1 cellular context compared by ENCODE assay signal in the genomic region with DNA sequence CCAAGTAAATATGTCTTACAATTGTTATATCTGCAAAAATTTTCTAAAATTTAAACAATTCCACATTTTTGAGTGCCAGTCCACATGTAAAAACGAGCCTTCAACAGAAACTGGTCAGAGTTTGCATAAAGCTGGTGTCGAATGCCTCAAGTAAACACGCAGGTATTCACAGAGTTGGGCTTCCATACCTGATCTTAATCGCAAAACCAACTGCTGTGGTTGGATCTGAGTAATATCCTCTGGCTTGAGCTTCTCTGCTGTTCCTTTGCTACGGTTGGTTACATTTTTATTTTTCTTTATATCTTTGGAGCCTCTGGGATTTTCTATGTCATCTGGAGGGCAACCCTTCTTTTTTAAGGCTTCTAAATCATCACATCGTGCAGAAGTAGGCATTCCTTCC.
TF ChIP-seq lines count a peak whose summit lies in the region.

No MANE protein-coding gene starts in this region.

TF ChIP-seq in IMR-90, 13 proteins besides CTCF, POLR2A, EP300 and RAD21 (continued from another document):
- TF ChIP-seq, protein P1, sequence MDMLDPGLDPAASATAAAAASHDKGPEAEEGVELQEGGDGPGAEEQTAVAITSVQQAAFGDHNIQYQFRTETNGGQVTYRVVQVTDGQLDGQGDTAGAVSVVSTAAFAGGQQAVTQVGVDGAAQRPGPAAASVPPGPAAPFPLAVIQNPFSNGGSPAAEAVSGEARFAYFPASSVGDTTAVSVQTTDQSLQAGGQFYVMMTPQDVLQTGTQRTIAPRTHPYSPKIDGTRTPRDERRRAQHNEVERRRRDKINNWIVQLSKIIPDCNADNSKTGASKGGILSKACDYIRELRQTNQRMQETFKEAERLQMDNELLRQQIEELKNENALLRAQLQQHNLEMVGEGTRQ (IDR thresholded peaks at IDR 0.05; ENCODE audit: low read depth, low read length) = no peak
- TF ChIP-seq MXI1 (IDR thresholded peaks at IDR 0.05; ENCODE audit: borderline replicate concordance, low read depth, low read length) (no peak), FOS (IDR thresholded peaks at IDR 0.05; ENCODE audit: low read depth, low read length) (no peak), MAZ (IDR thresholded peaks at IDR 0.05; ENCODE audit: borderline replicate concordance, low read depth, low read length) (no peak), CEBPB (IDR thresholded peaks at IDR 0.05; ENCODE audit: low read depth, low read length) (no peak)
